Comparison of ENCODE assay signal across 9 cellular contexts in genomic region chr1:45394342-45394741, GRCh38. TPM values are rescaled to one million over a fixed set of nuclear protein-coding genes. Genes with fewer than 3 reads are reported as not detected.
DNase-seq lines count a peak whose midpoint lies in the region; ATAC-seq and TF ChIP-seq lines count a peak whose summit lies in the region.
"Had no signal": no experiment of that assay in that cellular context is flagged by ENCODE, and none has a peak within 500 bp of the region (broad histone marks: within the 10 kb centered on the region; RNA-seq: fewer than 3 reads in every experiment).

No MANE protein-coding gene starts in this region.

- H3K4me2 ChIP-seq in mesenchymal stem cell (ENCODE audit: low read length, poor library complexity, severe bottlenecking): no peak overlapping the region

- H3K9me3 ChIP-seq in Peyer's patch (no peaks in the 10 kb centered on the region), spleen (no peaks in the 10 kb centered on the region), mesenchymal stem cell (ENCODE audit: control insufficient read depth, low read length) (no peaks in the 10 kb centered on the region)

- no peak overlapping the region for H4K91ac ChIP-seq in mesenchymal stem cell (ENCODE audit: low read length)

- WGBS in spleen, 5 donors: 36 to 48% (median 46%) methylated on average over 3 of the region's 3 CpGs
- WGBS in mesenchymal stem cell: 97% methylated on average over 2 of the region's 3 CpGs

- peak in 1 of 2 donors; percentile 6 for DNase-seq in activated T-cell treated with anti-CD3 and anti-CD28 coated beads, Interleukin-2, amount 50 U/mL, for 72 hours
- DNase-seq in activated T-cell treated with anti-CD3 and anti-CD28 coated beads for 4 hours (no peak), Peyer's patch (no peak), spleen (no peak), hypothalamus (lab: John Stamatoyannopoulos, UW) (no peak), mesenchymal stem cell (no peak), DMS 273 treated with DMSO at 0.1 percent for 48 hours (lab: John Stamatoyannopoulos, UW) (no peak)
- DNase-seq: left cardiac atrium had no signal

- no peak overlapping the region for H3K14ac ChIP-seq in mesenchymal stem cell (ENCODE audit: low read length in 2 of 2)

- H3K79me1 ChIP-seq in mesenchymal stem cell (replicated peaks; ENCODE audit: low read length, poor library complexity, severe bottlenecking): no peaks in the 10 kb centered on the region

- no peak overlapping the region for H2BK15ac ChIP-seq in mesenchymal stem cell (ENCODE audit: low read depth, poor library complexity, severe bottlenecking)

- no peaks in the 10 kb centered on the region for H3K27me3 Mint-ChIP-seq in activated T-cell treated with anti-CD3 and anti-CD28 coated beads, Interleukin-2, amount 50 U/mL, for 72 hours (ENCODE audit: low read depth)

- peak; percentile 58 to 75 for ATAC-seq in activated T-cell treated with anti-CD3 and anti-CD28 coated beads, Interleukin-2, amount 50 U/mL, for 72 hours (replicated peaks in 1 of 2)
- peak; percentile 70 for ATAC-seq in HG02840 (IDR thresholded peaks at IDR 0.05; ENCODE audit: low FRiP score, unreplicated experiment)

- H3K27ac Mint-ChIP-seq in activated T-cell treated with anti-CD3 and anti-CD28 coated beads, Interleukin-2, amount 50 U/mL, for 72 hours: peak overlapping the region; percentile 89

- intact Hi-C loops in spleen (cut with DNase I; ENCODE audit: low total_unique reads): no loop called here

- TF ChIP-seq POLR2A in Peyer's patch (IDR thresholded peaks at IDR 0.05) (no peak), spleen (IDR thresholded peaks at IDR 0.05) (no peak)

- no peak overlapping the region for H4K8ac ChIP-seq in mesenchymal stem cell (ENCODE audit: low read length)

- H3K9me3 Mint-ChIP-seq in activated T-cell treated with anti-CD3 and anti-CD28 coated beads, Interleukin-2, amount 50 U/mL, for 72 hours: no peaks in the 10 kb centered on the region

- no peaks in the 10 kb centered on the region for H3K36me3 Mint-ChIP-seq in activated T-cell treated with anti-CD3 and anti-CD28 coated beads, Interleukin-2, amount 50 U/mL, for 72 hours (ENCODE audit: insufficient read depth in 2 of 2)

- H3K4me1 Mint-ChIP-seq in activated T-cell treated with anti-CD3 and anti-CD28 coated beads, Interleukin-2, amount 50 U/mL, for 72 hours (ENCODE audit: low read depth): peaks cover 14% of the 10 kb centered on the region

- TF ChIP-seq CTCF in Peyer's patch (IDR thresholded peaks at IDR 0.05): no peak
- no peak for TF ChIP-seq CTCF in spleen (IDR thresholded peaks at IDR 0.05 in 8 of 11, conservative IDR thresholded peaks at IDR 0.05 in 3 of 11)

- H2AK5ac ChIP-seq in mesenchymal stem cell (ENCODE audit: low read length, severe bottlenecking): no peak overlapping the region

- H2AFZ ChIP-seq in mesenchymal stem cell (ENCODE audit: low read depth, low read length): no peak overlapping the region

- H3K9ac ChIP-seq in mesenchymal stem cell (ENCODE audit: low read length): no peak overlapping the region

- H3K4me3 ChIP-seq in Peyer's patch (no peak overlapping the region), spleen (peak overlapping the region in 1 of 8 donors; percentile 24), mesenchymal stem cell (ENCODE audit: insufficient read depth in 1 of 2, low read depth in 1 of 2, low read length in 2 of 2) (no peak overlapping the region)

- no peaks in the 10 kb centered on the region for H3K36me3 ChIP-seq in Peyer's patch
- H3K36me3 ChIP-seq in spleen: no peaks in the 10 kb centered on the region
- H3K36me3 ChIP-seq in mesenchymal stem cell (ENCODE audit: control insufficient read depth in 1 of 2, insufficient read depth in 2 of 2, low read depth in 1 of 2, low read length in 2 of 2): no peaks in the 10 kb centered on the region

- H3K23ac ChIP-seq in mesenchymal stem cell (ENCODE audit: low read length in 2 of 2): no peak overlapping the region

- peak overlapping the region in 3 of 4 donors; percentile 39 to 76 (median 58) for H3K27ac ChIP-seq in Peyer's patch
- peak overlapping the region; percentile 74 to 90 (median 85) for H3K27ac ChIP-seq in spleen
- no peak overlapping the region for H3K27ac ChIP-seq in mesenchymal stem cell (ENCODE audit: low read length, poor library complexity, severe bottlenecking)

- no peak overlapping the region for H2BK5ac ChIP-seq in mesenchymal stem cell (ENCODE audit: low read depth, low read length, poor library complexity, severe bottlenecking)

- no peak overlapping the region for H3K4ac ChIP-seq in mesenchymal stem cell (ENCODE audit: low read depth in 1 of 2, low read length in 2 of 2)

- H3K4me1 ChIP-seq in Peyer's patch (peaks cover 0 to 9% (median 0%) of the 10 kb centered on the region in 4 donors), spleen (peaks cover 4 to 35% (median 19%) of the 10 kb centered on the region in 6 donors), mesenchymal stem cell (ENCODE audit: control insufficient read depth, insufficient read depth, low read depth, low read length) (no peaks in the 10 kb centered on the region)

- H3K18ac ChIP-seq in mesenchymal stem cell (ENCODE audit: low read depth in 1 of 2, low read length in 2 of 2): no peak overlapping the region

- no peaks in the 10 kb centered on the region for H3K27me3 ChIP-seq in Peyer's patch
- H3K27me3 ChIP-seq in spleen (replicated peaks in 1 of 7): no peaks in the 10 kb centered on the region
- no peaks in the 10 kb centered on the region for H3K27me3 ChIP-seq in mesenchymal stem cell (ENCODE audit: control insufficient read depth in 1 of 2, insufficient read depth in 1 of 2, low read length in 2 of 2)

- H2BK120ac ChIP-seq in mesenchymal stem cell (ENCODE audit: low read depth, low read length): no peak overlapping the region

- peak overlapping the region in 1 of 2 donors; percentile 36 for H3K4me3 Mint-ChIP-seq in activated T-cell treated with anti-CD3 and anti-CD28 coated beads, Interleukin-2, amount 50 U/mL, for 72 hours

- H2BK12ac ChIP-seq in mesenchymal stem cell (ENCODE audit: low read length in 2 of 2): no peak overlapping the region

RNA-seq across cellular contexts. Expression of gene MUTYH, which starts 54.1 kb away (rescaled TPM):
- total RNA-seq in activated T-cell treated with anti-CD3 and anti-CD28 coated beads, Interleukin-2, amount 50 U/mL, for 72 hours: 10 to 100 TPM; 51.9 to 67.9 TPM
- total RNA-seq in Peyer's patch (10 to 100 TPM; 28.1 to 73.1 (median 50.7) TPM), spleen (10 to 100 TPM; 26.3 to 41.1 (median 36.4) TPM)
- polyA plus RNA-seq in spleen: 10 to 100 TPM; 25.4 to 46.9 (median 37.9) TPM
- 5.7 TPM for polyA plus RNA-seq in mesenchymal stem cell (2013, experiment 1 of 2)
- polyA plus RNA-seq in mesenchymal stem cell (2013, experiment 2 of 2): 4.7 TPM

RNA-seq across cellular contexts. Expression of gene TOE1, which starts 54.4 kb away (rescaled TPM):
- 10 to 100 TPM; 23.9 to 34.4 TPM for total RNA-seq in activated T-cell treated with anti-CD3 and anti-CD28 coated beads, Interleukin-2, amount 50 U/mL, for 72 hours
- total RNA-seq in Peyer's patch: 10 to 100 TPM in 2 of 4 donors, 1 to 10 TPM in 2; 8.8 to 16.4 (median 11.3) TPM
- total RNA-seq in spleen: 10 to 100 TPM in 6 of 7 donors, 1 to 10 TPM in 1; 8.9 to 12.6 (median 11.7) TPM
- polyA plus RNA-seq in spleen: 10 to 100 TPM in 2 of 3 donors, 1 to 10 TPM in 1; 8.7 to 11.6 (median 10.6) TPM
- 5.0 TPM for polyA plus RNA-seq in mesenchymal stem cell (2013, experiment 1 of 2)
- 4.2 TPM for polyA plus RNA-seq in mesenchymal stem cell (2013, experiment 2 of 2)
